Comparison of ENCODE assay signal across 22 cellular contexts in the genomic region with DNA sequence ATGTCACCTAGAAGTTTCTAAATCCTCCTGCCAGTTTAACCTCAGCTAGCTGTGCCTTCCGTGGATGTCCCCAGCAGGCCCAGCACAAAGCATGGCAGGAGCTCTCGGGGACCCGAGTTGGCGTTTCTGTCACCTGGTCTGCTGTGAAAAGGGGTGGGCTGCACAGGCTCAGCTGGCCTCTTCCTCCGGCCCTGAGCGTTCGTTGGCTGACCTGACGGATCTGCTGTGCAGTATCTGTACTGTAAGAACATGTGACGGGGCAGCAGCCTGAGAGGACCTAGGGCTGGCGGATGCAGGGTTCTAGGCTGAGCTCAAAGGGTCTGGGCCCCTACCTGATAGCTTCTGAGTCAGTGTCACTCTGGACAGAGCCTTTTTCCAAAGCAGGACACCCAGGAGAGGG. TPM values are rescaled to one million over a fixed set of nuclear protein-coding genes. Genes with fewer than 3 reads are reported as not detected.
DNase-seq lines count a peak whose midpoint lies in the region; FAIRE-seq and TF ChIP-seq lines count a peak whose summit lies in the region.
"Had no signal": no experiment of that assay in that cellular context is flagged by ENCODE, and none has a peak within 500 bp of the region (broad histone marks: within the 10 kb centered on the region; RNA-seq: fewer than 3 reads in every experiment).

No MANE protein-coding gene starts in this region.

- H3K36me3 ChIP-seq in H1 (ENCODE audit: control insufficient read depth in 2 of 4, insufficient read depth in 4 of 4, low read length in 3 of 4) (no peaks in the 10 kb centered on the region), left ventricle myocardium inferior (no peaks in the 10 kb centered on the region), testis (ENCODE audit: low read depth, missing control alignments) (no peaks in the 10 kb centered on the region)
- H3K36me3 ChIP-seq: HAP-1, Peyer's patch, SJSA1 had no signal

- H3K27ac ChIP-seq in H1 (ENCODE audit: low read depth, low read length) (no peak overlapping the region), left ventricle myocardium inferior (replicated peaks) (peak overlapping the region; percentile 84), testis (peak overlapping the region; percentile 56 to 92)
- H3K27ac ChIP-seq: HL-60, Peyer's patch, SJSA1 had no signal

- H3K4me3 Mint-ChIP-seq in nephron progenitor cell: no peak overlapping the region
- no peak overlapping the region for H3K4me3 Mint-ChIP-seq in activated CD4-positive, alpha-beta memory T cell treated with anti-CD3 and anti-CD28 coated beads, Interleukin-2, amount 10 ng/mL, durations not matched to agents 7 days and 5 days
- H3K4me3 Mint-ChIP-seq: CD4-positive, alpha-beta T cell had no signal

- H4K5ac ChIP-seq in H1 (ENCODE audit: insufficient read length, low read depth, low read length): no peak overlapping the region

- POLR2A ChIA-PET in H1 (lab: Charles Lee; ENCODE audit: partially characterized antibody): no interaction called here
- POLR2A ChIA-PET in activated CD4-positive, alpha-beta memory T cell treated with anti-CD3 and anti-CD28 coated beads, Interleukin-2, amount 10 ng/mL, durations not matched to agents 7 days and 5 days (lab: Charles Lee): no interaction called here

- TF ChIP-seq POLR2A in H1 (IDR thresholded peaks at IDR 0.05; ENCODE audit: control extremely low read depth in 1 of 2, low read depth in 2 of 2, low read length in 2 of 2) (no peak), testis (IDR thresholded peaks at IDR 0.05) (no peak)

- H2AFZ ChIP-seq in H1 (ENCODE audit: low read length): no peak overlapping the region

- H2BK5ac ChIP-seq in H1 (ENCODE audit: low read depth, low read length): 0 out of 2 replicates have a peak overlapping the region, but pooled peaks have one; percentile 16

- no peak overlapping the region for H3K9ac ChIP-seq in H1 (replicated peaks in 1 of 4; ENCODE audit: extremely low read depth in 1 of 4, low read depth in 3 of 4, low read length in 3 of 4)

- 94% methylated on average over 10 of the region's 10 CpGs; no CpG with 5 or more reads in 1 of the 2 experiments for WGBS in H1 (ENCODE audit: extremely low coverage in 1 of 2, insufficient coverage in 1 of 2, insufficient read length in 1 of 2, insufficient replicate concordance in 2 of 2, low coverage in 1 of 2, low lambda C conversion rate in 2 of 2, missing lambda C conversion rate in 1 of 2), 2 experiments
- WGBS in testis, 2 donors: 46 to 66% methylated on average over 6 to 10 of the region's 10 CpGs

- no peak for DNase-seq in H1 (ENCODE audit: low read depth in 1 of 2, low spot score in 2 of 2)
- DNase-seq in left ventricle myocardium inferior: no peak
- no peak for DNase-seq in nephron progenitor cell
- peak; percentile 75 for DNase-seq in testis
- DNase-seq in SK-N-DZ (ENCODE audit: low spot score): no peak
- DNase-seq in NCI-H774 (lab: John Stamatoyannopoulos, UW): no peak
- DNase-seq in activated CD4-positive, alpha-beta memory T cell treated with anti-CD3 and anti-CD28 coated beads, Interleukin-2, amount 10 ng/mL, durations not matched to agents 7 days and 5 days: no peak
- DNase-seq: CD4-positive, alpha-beta T cell; COR-L47; DMS 273 treated with DMSO at 0.1 percent for 48 hours; DMS79 treated with DMSO at 0.1 percent for 48 hours; KG1; NCI-H1092; NCI-H1436 treated with DMSO at 0.1 percent for 48 hours; NCI-H1930; NCI-H510A; NCI-H82; Peyer's patch had no signal

- TF ChIP-seq RAD21 in H1 (IDR thresholded peaks at IDR 0.05 in 1 of 2, conservative IDR thresholded peaks at IDR 0.05 in 1 of 2; ENCODE audit: low read depth in 2 of 2, low read length in 2 of 2): no peak

- peak overlapping the region; percentile 7 for H3K27ac Mint-ChIP-seq in nephron progenitor cell
- no peak overlapping the region for H3K27ac Mint-ChIP-seq in activated CD4-positive, alpha-beta memory T cell treated with anti-CD3 and anti-CD28 coated beads, Interleukin-2, amount 10 ng/mL, durations not matched to agents 7 days and 5 days
- H3K27ac Mint-ChIP-seq: CD4-positive, alpha-beta T cell had no signal

- H3K79me2 ChIP-seq in H1 (ENCODE audit: control insufficient read depth in 1 of 2, insufficient read depth in 2 of 2, low read length in 2 of 2): no peaks in the 10 kb centered on the region

- intact Hi-C loops in left ventricle myocardium inferior (cut with micrococcal nuclease) (no loop called here), testis (cut with DNase I; ENCODE audit: low total_unique reads) (no loop called here)

- H2BK120ac ChIP-seq in H1 (replicated peaks; ENCODE audit: low read depth, low read length): no peak overlapping the region

- no peaks in the 10 kb centered on the region for H4K20me1 ChIP-seq in H1 (replicated peaks in 1 of 2; ENCODE audit: control insufficient read depth in 1 of 2, insufficient read depth in 2 of 2, low read length in 2 of 2)

- no peak overlapping the region for H3K4me2 ChIP-seq in H1 (ENCODE audit: insufficient read depth in 1 of 2, low read depth in 2 of 2, low read length in 2 of 2)

- TF ChIP-seq EP300 in H1 (IDR thresholded peaks at IDR 0.05; ENCODE audit: borderline replicate concordance in 1 of 2, low read depth in 2 of 2, low read length in 2 of 2): no peak

- H2BK15ac ChIP-seq in H1 (ENCODE audit: low read length): 0 out of 2 replicates have a peak overlapping the region, but pooled peaks have one; percentile 18

- H3K18ac ChIP-seq in H1 (ENCODE audit: extremely low read depth, low read length): no peak overlapping the region

- no peak overlapping the region for H3K4me3 ChIP-seq in H1 (ENCODE audit: extremely low read depth in 1 of 4, insufficient read depth in 2 of 4, low read depth in 3 of 4, low read length in 4 of 4)
- H3K4me3 ChIP-seq in left ventricle myocardium inferior: no peak overlapping the region
- no peak overlapping the region for H3K4me3 ChIP-seq in testis
- H3K4me3 ChIP-seq: HAP-1, Peyer's patch, SJSA1 had no signal

- H3K9me3 Mint-ChIP-seq in nephron progenitor cell: no peaks in the 10 kb centered on the region
- H3K9me3 Mint-ChIP-seq in activated CD4-positive, alpha-beta memory T cell treated with anti-CD3 and anti-CD28 coated beads, Interleukin-2, amount 10 ng/mL, durations not matched to agents 7 days and 5 days: no peaks in the 10 kb centered on the region
- H3K9me3 Mint-ChIP-seq: CD4-positive, alpha-beta T cell had no signal

- H2BK20ac ChIP-seq in H1 (ENCODE audit: low read length): no peak overlapping the region

- no peak overlapping the region for H2BK12ac ChIP-seq in H1 (ENCODE audit: low read depth, low read length)

- no peak overlapping the region for H4K8ac ChIP-seq in H1 (ENCODE audit: extremely low read depth, insufficient read depth, low read length)

- no peaks in the 10 kb centered on the region for H3K23me2 ChIP-seq in H1 (ENCODE audit: low read depth, low read length)

- no peak for FAIRE-seq in H1 (lab: Jason Lieb, UNC)
- FAIRE-seq: GM12891 had no signal

- no peak overlapping the region for H3K14ac ChIP-seq in H1 (ENCODE audit: insufficient read length)

- H3K23ac ChIP-seq in H1 (ENCODE audit: insufficient read length): no peak overlapping the region

- no peaks in the 10 kb centered on the region for H3K36me3 Mint-ChIP-seq in nephron progenitor cell (ENCODE audit: low read depth)
- no peaks in the 10 kb centered on the region for H3K36me3 Mint-ChIP-seq in activated CD4-positive, alpha-beta memory T cell treated with anti-CD3 and anti-CD28 coated beads, Interleukin-2, amount 10 ng/mL, durations not matched to agents 7 days and 5 days (ENCODE audit: low read depth)

- peaks cover 0 to 4% (median 2%) of the 10 kb centered on the region in 4 experiments; a peak in 3 of 7 replicates for H3K4me1 ChIP-seq in H1 (replicated peaks in 1 of 4; ENCODE audit: control insufficient read depth in 3 of 4, insufficient read depth in 4 of 4, low read length in 3 of 4)
- H3K4me1 ChIP-seq in left ventricle myocardium inferior: peaks cover 52% of the 10 kb centered on the region
- H3K4me1 ChIP-seq in testis: peaks cover 87% of the 10 kb centered on the region
- H3K4me1 ChIP-seq: HAP-1, Peyer's patch had no signal

- no peaks in the 10 kb centered on the region for H3K79me1 ChIP-seq in H1 (ENCODE audit: low read depth, low read length)

- H3K27me3 Mint-ChIP-seq in nephron progenitor cell (ENCODE audit: low read depth, poor library complexity): no peaks in the 10 kb centered on the region
- H3K27me3 Mint-ChIP-seq in activated CD4-positive, alpha-beta memory T cell treated with anti-CD3 and anti-CD28 coated beads, Interleukin-2, amount 10 ng/mL, durations not matched to agents 7 days and 5 days: peaks cover 9% of the 10 kb centered on the region
- H3K27me3 Mint-ChIP-seq: CD4-positive, alpha-beta T cell had no signal

- peaks cover 88% of the 10 kb centered on the region for H3K4me1 Mint-ChIP-seq in nephron progenitor cell
- no peaks in the 10 kb centered on the region for H3K4me1 Mint-ChIP-seq in activated CD4-positive, alpha-beta memory T cell treated with anti-CD3 and anti-CD28 coated beads, Interleukin-2, amount 10 ng/mL, durations not matched to agents 7 days and 5 days

- H3K27me3 ChIP-seq in H1 (replicated peaks in 1 of 4; ENCODE audit: control insufficient read depth in 3 of 4, extremely low read depth in 1 of 4, insufficient read depth in 3 of 4, low read length in 3 of 4) (peaks cover 0 to 2% (median 0%) of the 10 kb centered on the region in 4 experiments; a peak in 1 of 7 replicates), left ventricle myocardium inferior (ENCODE audit: low read depth) (no peaks in the 10 kb centered on the region), testis (no peaks in the 10 kb centered on the region)
- H3K27me3 ChIP-seq: Peyer's patch, SJSA1 had no signal

- H2AK5ac ChIP-seq in H1 (ENCODE audit: low read depth, low read length): no peak overlapping the region

- no peak overlapping the region for H4K91ac ChIP-seq in H1 (replicated peaks; ENCODE audit: insufficient read length, low read length)

- no peak overlapping the region for H3K4ac ChIP-seq in H1 (replicated peaks; ENCODE audit: insufficient read length, low read depth, low read length)

- no peaks in the 10 kb centered on the region for H3K9me3 ChIP-seq in H1 (ENCODE audit: insufficient read depth in 2 of 2, low read depth in 1 of 2, low read length in 1 of 2)
- H3K9me3 ChIP-seq in left ventricle myocardium inferior (replicated peaks): no peaks in the 10 kb centered on the region
- no peaks in the 10 kb centered on the region for H3K9me3 ChIP-seq in testis
- H3K9me3 ChIP-seq: HAP-1, Peyer's patch, SJSA1 had no signal

- TF ChIP-seq CTCF in H1 (IDR thresholded peaks at IDR 0.05; ENCODE audit: control extremely low read depth in 1 of 3, insufficient read depth in 1 of 3, low read depth in 1 of 3, low read length in 3 of 3) (no peak), left ventricle myocardium inferior (IDR thresholded peaks at IDR 0.05; ENCODE audit: borderline replicate concordance) (no peak), nephron progenitor cell (IDR thresholded peaks at IDR 0.05) (no peak), testis (IDR thresholded peaks at IDR 0.05) (no peak)

- CTCF ChIA-PET in H1 (lab: Charles Lee; ENCODE audit: partially characterized antibody): interaction anchor here (0.6 to 1.5 kb wide), 8 partner anchors 9 to 139 kb away, joined by 3 to 7 read pairs (median 4); no protein-coding TSS in a partner anchor
- CTCF ChIA-PET in activated CD4-positive, alpha-beta memory T cell treated with anti-CD3 and anti-CD28 coated beads, Interleukin-2, amount 10 ng/mL, durations not matched to agents 7 days and 5 days (lab: Charles Lee): interaction anchor here (1.9 kb wide), 1 partner anchor 13 kb away, joined by 5 read pairs; no protein-coding TSS in a partner anchor

- no peak overlapping the region for H3K56ac ChIP-seq in H1 (replicated peaks; ENCODE audit: insufficient read length, low read depth, low read length)

RNA-seq across cellular contexts. Expression of a gene that starts 52.9 kb away (rescaled TPM):
- total RNA-seq in H1 (2021; fragmentation: NEBNext Ultra II Directional; extraction: Animal tissue kit (Norgen Biotek cat#: 25700)): 1.6 and 1.9 TPM in 2 replicates
- 1.5 and 2.6 TPM in 2 replicates for polyA plus RNA-seq in H1 (2011; rRNA removed)
- polyA plus RNA-seq in H1 (2011; cell fraction: cytosol; rRNA removed): 2.2 TPM
- polyA plus RNA-seq in H1 (2011; cell fraction: nucleus; rRNA removed): 2.9 TPM
- polyA plus RNA-seq in H1 (2012, experiment 1 of 2): 0.66 to 1.3 TPM (median 0.98 TPM) in 4 replicates
- polyA plus RNA-seq in H1 (2012, experiment 2 of 2): 0.63 TPM
- polyA plus RNA-seq in H1 (2013, experiment 1 of 2): 2.2 TPM
- polyA plus RNA-seq in H1 (2013, experiment 2 of 2): 2.1 TPM
- polyA minus RNA-seq in H1 (2011; rRNA and poly(A)+ RNA removed): 1.1 TPM in 2 replicates
- polyA minus RNA-seq in H1 (2011; cell fraction: cytosol; rRNA and poly(A)+ RNA removed): 0.73 TPM
- 2.9 TPM for polyA minus RNA-seq in H1 (2011; cell fraction: nucleus; rRNA and poly(A)+ RNA removed)
- total RNA-seq in left ventricle myocardium inferior: 8.6 TPM
- 100 to 1,000 TPM; 113 to 212 TPM for total RNA-seq in testis
- polyA plus RNA-seq in testis (ENCODE audit: insufficient read depth, low read depth, low replicate concordance): 73.6 TPM
- 0.44 and 0.53 TPM in 2 replicates for polyA plus RNA-seq in SK-N-DZ (2014; cell fraction: cytosol; rRNA removed)
- polyA plus RNA-seq in SK-N-DZ (2014; cell fraction: nucleus; rRNA removed): 0.38 TPM in 1 of 2 replicates, not detected in the other
- total RNA-seq in activated CD4-positive, alpha-beta memory T cell treated with anti-CD3 and anti-CD28 coated beads, Interleukin-2, amount 10 ng/mL, durations not matched to agents 7 days and 5 days: 100 to 1,000 TPM; 418 to 420 TPM
- total RNA-seq: SJSA1 had no signal

Comparison
In these comparisons a context has a peak if more than half of its experiments do, and no peak if none do; other contexts are left out.
1. RNA of a gene that starts 52.9 kb away (total RNA-seq): 418 to 420 TPM in activated CD4-positive, alpha-beta memory T cell treated with anti-CD3 and anti-CD28 coated beads, Interleukin-2, amount 10 ng/mL, durations not matched to agents 7 days and 5 days and 113 to 212 TPM in testis; 8.6 TPM in left ventricle myocardium inferior (single experiment) and 1.6 to 1.9 TPM in H1; every median in the first group is over 10 times any median in the second.